ENCODE assay signal across 10 cellular contexts in the genomic region with DNA sequence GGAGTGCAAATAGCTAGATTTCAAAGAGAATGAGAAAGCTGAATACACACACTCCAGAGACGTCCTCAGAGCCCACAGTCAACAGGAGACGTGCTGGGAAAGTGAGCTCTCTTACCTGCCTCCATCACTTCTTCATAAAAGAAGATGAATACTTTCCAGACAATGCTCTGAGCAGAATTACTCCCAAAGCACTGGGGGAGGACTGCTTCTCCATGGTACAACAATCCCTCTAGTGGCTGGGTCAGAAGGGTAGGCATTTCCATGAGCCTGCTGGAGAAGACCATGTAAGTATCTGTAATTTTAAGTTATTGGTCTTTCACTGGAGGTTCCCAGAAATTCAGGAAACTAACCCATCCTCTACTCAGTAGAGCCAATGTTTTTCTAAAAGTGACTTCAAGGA.
DNase-seq lines count a peak whose midpoint lies in the region; ATAC-seq and TF ChIP-seq lines count a peak whose summit lies in the region.
"Had no signal": no experiment of that assay in that cellular context is flagged by ENCODE, and none has a peak within 500 bp of the region (broad histone marks: within the 10 kb centered on the region; RNA-seq: fewer than 3 reads in every experiment).

No MANE protein-coding gene starts in this region.

- TF ChIP-seq POLR2A in esophagus squamous epithelium (IDR thresholded peaks at IDR 0.05): no peak

- H3K9me3 ChIP-seq in left lung (peaks cover 0 to 2% of the 10 kb centered on the region in 2 donors), esophagus squamous epithelium (peaks cover 0 to 5% (median 0%) of the 10 kb centered on the region in 3 donors)
- H3K9me3 ChIP-seq: HAP-1 had no signal

- H3K36me3 ChIP-seq in left lung (no peaks in the 10 kb centered on the region), esophagus squamous epithelium (no peaks in the 10 kb centered on the region)
- H3K36me3 ChIP-seq: HAP-1 had no signal

- intact Hi-C loops in left lung (cut with DNase I) (no loop called here), esophagus squamous epithelium (cut with DNase I) (no loop called here)

- ATAC-seq in left lung (peak; percentile 52), HG02798 (IDR thresholded peaks at IDR 0.05; ENCODE audit: poor library complexity, unreplicated experiment) (no peak)
- ATAC-seq: natural killer cell had no signal

- H3K4me3 ChIP-seq in astrocyte of the spinal cord (ENCODE audit: low read depth, low read length): no peak overlapping the region
- H3K4me3 ChIP-seq in left lung: no peak overlapping the region
- no peak overlapping the region for H3K4me3 ChIP-seq in esophagus squamous epithelium
- H3K4me3 ChIP-seq: HAP-1 had no signal

- in situ Hi-C loops in astrocyte of the spinal cord (cut with HindIII; ENCODE audit: low sequenced_read_pairs): no loop called here

- DNase-seq in Kasumi-1 (lab: John Stamatoyannopoulos, UW) (peak; percentile 24 to 30), astrocyte of the spinal cord (ENCODE audit: low read depth, low spot score) (peak; percentile 24), left lung (no peak), SW 1271 (lab: John Stamatoyannopoulos, UW) (no peak), SKM-1 (lab: John Stamatoyannopoulos, UW; ENCODE audit: unreplicated experiment) (no peak), esophagus squamous epithelium (lab: John Stamatoyannopoulos, UW) (no peak)
- DNase-seq: natural killer cell had no signal

- H3K4me1 ChIP-seq in left lung: no peaks in the 10 kb centered on the region
- H3K4me1 ChIP-seq in esophagus squamous epithelium: no peaks in the 10 kb centered on the region

- TF ChIP-seq CTCF in C4-2B (conservative IDR thresholded peaks at IDR 0.05): peak; percentile 52
- peak; percentile 50 for TF ChIP-seq CTCF in astrocyte of the spinal cord (IDR thresholded peaks at IDR 0.05; ENCODE audit: low read depth, low read length)
- TF ChIP-seq CTCF in left lung (IDR thresholded peaks at IDR 0.05): no peak
- peak in 2 of 6 experiments; percentile 30 for TF ChIP-seq CTCF in esophagus squamous epithelium (IDR thresholded peaks at IDR 0.05)

- 46 to 71% methylated on average over 2 of the region's 2 CpGs for WGBS in esophagus squamous epithelium, 2 donors

- H3K27me3 ChIP-seq in left lung: no peaks in the 10 kb centered on the region
- peaks cover 0 to 3% (median 0%) of the 10 kb centered on the region in 4 donors for H3K27me3 ChIP-seq in esophagus squamous epithelium

- H3K27ac ChIP-seq in C4-2B (no peak overlapping the region), left lung (no peak overlapping the region), esophagus squamous epithelium (no peak overlapping the region)

Comparison
In these comparisons a context has a peak if more than half of its experiments do, and no peak if none do; other contexts are left out.
1. CTCF ChIP-seq: peak in C4-2B (single experiment) and astrocyte of the spinal cord (single experiment); none in left lung (0 of 2).
2. DNase-seq: peak in Kasumi-1 (2 of 2) and astrocyte of the spinal cord (single experiment); none in left lung (0 of 2), SW 1271 (0 of 2), SKM-1 (single experiment) and esophagus squamous epithelium (single experiment).